ENCODE assay signal across 14 cellular contexts in genomic region chr22:20999350-21000214, GRCh38. TPM values are rescaled to one million over a fixed set of nuclear protein-coding genes. Genes with fewer than 3 reads are reported as not detected.
A peak's percentile ranks its signal among the peaks of the same experiment; 100 is the strongest.
DNase-seq lines count a peak whose midpoint lies in the region; ATAC-seq, FAIRE-seq and TF ChIP-seq lines count a peak whose summit lies in the region.
"Had no signal": no experiment of that assay in that cellular context is flagged by ENCODE, and none has a peak within 500 bp of the region (broad histone marks: within the 10 kb centered on the region; RNA-seq: fewer than 3 reads in every experiment).

No MANE protein-coding gene starts in this region.

- peaks cover 39% of the 10 kb centered on the region for H3K79me2 ChIP-seq in GM23248 (ENCODE audit: insufficient read depth)

- no peaks in the 10 kb centered on the region for H4K20me1 ChIP-seq in GM23248 (ENCODE audit: insufficient read depth)

- H3K27ac Mint-ChIP-seq in activated T-helper 17 cell treated with anti-CD3 and anti-CD28 coated beads, Interleukin-2, amount 50 U/mL, for 72 hours: peak overlapping the region; percentile 98
- H3K27ac Mint-ChIP-seq in naive thymus-derived CD8-positive, alpha-beta T cell: peak overlapping the region in 8 of 10 donors; percentile 6 to 100 (median 99)

- in situ Hi-C loops in GM23248 (cut with MboI): no loop called here

- H2AFZ ChIP-seq in GM23248: no peak overlapping the region

- H3K9me2 ChIP-seq in GM23248 (ENCODE audit: insufficient read depth): no peaks in the 10 kb centered on the region

- peak overlapping the region; percentile 98 for H3K4me3 Mint-ChIP-seq in activated T-helper 17 cell treated with anti-CD3 and anti-CD28 coated beads, Interleukin-2, amount 50 U/mL, for 72 hours
- H3K4me3 Mint-ChIP-seq in naive thymus-derived CD8-positive, alpha-beta T cell: peak overlapping the region; percentile 34 to 98 (median 96)

- peaks cover 55% of the 10 kb centered on the region for H3K36me3 Mint-ChIP-seq in activated T-helper 17 cell treated with anti-CD3 and anti-CD28 coated beads, Interleukin-2, amount 50 U/mL, for 72 hours (ENCODE audit: low read depth)
- peaks cover 0 to 19% (median 0%) of the 10 kb centered on the region in 3 donors for H3K36me3 Mint-ChIP-seq in naive thymus-derived CD8-positive, alpha-beta T cell

- H3K4me2 ChIP-seq in GM23248 (ENCODE audit: unreplicated experiment): peak overlapping the region; percentile 93

- H3K4me1 ChIP-seq in GM23248 (ENCODE audit: insufficient read depth): peaks cover 17% of the 10 kb centered on the region
- no peaks in the 10 kb centered on the region for H3K4me1 ChIP-seq in aorta (ENCODE audit: control insufficient read depth in 1 of 2, insufficient read depth in 2 of 2, low read length in 2 of 2)

- peak overlapping the region; percentile 96 for H3K27ac ChIP-seq in C4-2B
- 0 out of 2 replicates have a peak overlapping the region, but pooled peaks have one; percentile 12 for H3K27ac ChIP-seq in GM23248
- no peak overlapping the region for H3K27ac ChIP-seq in aorta (ENCODE audit: low read depth in 1 of 2, low read length in 2 of 2)

- no peaks in the 10 kb centered on the region for H3K9me3 ChIP-seq in GM23248 (ENCODE audit: low read depth)
- H3K9me3 ChIP-seq in aorta (ENCODE audit: control insufficient read depth, low read length): no peaks in the 10 kb centered on the region

- H3K27me3 ChIP-seq in GM23248 (replicated peaks; ENCODE audit: insufficient read depth) (no peaks in the 10 kb centered on the region), aorta (ENCODE audit: control insufficient read depth in 1 of 2, insufficient read depth in 2 of 2, low read length in 1 of 2) (no peaks in the 10 kb centered on the region)

- no peaks in the 10 kb centered on the region for H3K27me3 Mint-ChIP-seq in activated T-helper 17 cell treated with anti-CD3 and anti-CD28 coated beads, Interleukin-2, amount 50 U/mL, for 72 hours
- no peaks in the 10 kb centered on the region for H3K27me3 Mint-ChIP-seq in naive thymus-derived CD8-positive, alpha-beta T cell

- H3K36me3 ChIP-seq in GM23248 (ENCODE audit: low read depth) (no peaks in the 10 kb centered on the region), aorta (ENCODE audit: control insufficient read depth in 1 of 2, insufficient read depth in 2 of 2, low read length in 1 of 2) (no peaks in the 10 kb centered on the region)

- H3K9ac ChIP-seq in GM23248: peak overlapping the region; percentile 17; the same call in 1 of the 2 replicates

- peaks cover 12% of the 10 kb centered on the region for H3F3A ChIP-seq in GM23248 (ENCODE audit: insufficient read depth)

- no peak for ATAC-seq in activated T-helper 17 cell treated with anti-CD3 and anti-CD28 coated beads, Interleukin-2, amount 50 U/mL, for 72 hours (replicated peaks)
- no peak for ATAC-seq in naive thymus-derived CD8-positive, alpha-beta T cell
- no peak for ATAC-seq in aorta (ENCODE audit: low FRiP score)

- WGBS in GM23248 (ENCODE audit: low coverage in 1 of 2, low lambda C conversion rate in 2 of 2, missing lambda C conversion rate in 2 of 2), 2 experiments: 88 to 91% methylated on average over 27 of the region's 27 CpGs
- 82 to 87% methylated on average over 27 of the region's 27 CpGs for whole genome bisulfite sequencing in aorta, 2 donors

- intact Hi-C loops in aorta (cut with DNase I): no loop called here

- no peak for DNase-seq in GM23248
- peak in 1 of 10 donors; percentile 49 for DNase-seq in naive thymus-derived CD8-positive, alpha-beta T cell
- no peak for DNase-seq in GM12891 (ENCODE audit: insufficient read length, low spot score)
- DNase-seq in NCI-H2196 treated with DMSO at 0.1 percent for 48 hours (lab: John Stamatoyannopoulos, UW; ENCODE audit: unreplicated experiment): no peak
- no peak for DNase-seq in NCI-H1048 (lab: John Stamatoyannopoulos, UW)
- no peak for DNase-seq in aorta
- DNase-seq: activated CD8-positive, alpha-beta memory T cell treated with anti-CD3 and anti-CD28 coated beads for 24 hours; cerebellar nuclear complex; NCI-H1930; SHP77; small intestine had no signal

- no peak for TF ChIP-seq CTCF in C4-2B (conservative IDR thresholded peaks at IDR 0.05)

- no peaks in the 10 kb centered on the region for H3K9me3 Mint-ChIP-seq in activated T-helper 17 cell treated with anti-CD3 and anti-CD28 coated beads, Interleukin-2, amount 50 U/mL, for 72 hours
- H3K9me3 Mint-ChIP-seq in naive thymus-derived CD8-positive, alpha-beta T cell: no peaks in the 10 kb centered on the region

- peak overlapping the region; percentile 84; the same call in 1 of the 2 replicates for H3K4me3 ChIP-seq in GM23248
- no peak overlapping the region for H3K4me3 ChIP-seq in aorta (ENCODE audit: low read length in 2 of 2)

- no peaks in the 10 kb centered on the region for H3K4me1 Mint-ChIP-seq in activated T-helper 17 cell treated with anti-CD3 and anti-CD28 coated beads, Interleukin-2, amount 50 U/mL, for 72 hours
- H3K4me1 Mint-ChIP-seq in naive thymus-derived CD8-positive, alpha-beta T cell: peaks cover 18 to 49% (median 43%) of the 10 kb centered on the region in 4 donors

- POLR2A ChIA-PET in naive thymus-derived CD8-positive, alpha-beta T cell (lab: Charles Lee): interaction anchor here (0.7 to 7.0 kb wide), 6 partner anchors 9 to 22 kb away, joined by 3 to 78 read pairs (median 3); partner anchors contain the start of genes LZTR1 and P2RX6

- FAIRE-seq in GM12891 (lab: Jason Lieb, UNC): no peak
- FAIRE-seq: small intestine had no signal

- no peak for TF ChIP-seq POLR2A in GM12891 (IDR thresholded peaks at IDR 0.05; ENCODE audit: low read depth, low read length)

TF ChIP-seq in GM12891, 5 proteins besides CTCF, POLR2A, EP300 and RAD21:
- no peak for TF ChIP-seq POU2F2 (IDR thresholded peaks at IDR 0.05; ENCODE audit: low read depth, low read length)
- TF ChIP-seq PAX5 (IDR thresholded peaks at IDR 0.05; ENCODE audit: insufficient read depth, low read length, severe bottlenecking): no peak
- no peak for TF ChIP-seq SPI1 (IDR thresholded peaks at IDR 0.05; ENCODE audit: low read depth, low read length)
- no peak for TF ChIP-seq TAF1 (IDR thresholded peaks at IDR 0.05; ENCODE audit: low read depth, low read length)
- no peak for TF ChIP-seq POLR2AphosphoS5 (IDR thresholded peaks at IDR 0.05; ENCODE audit: low read depth, low read length)
TF ChIP-seq in GM12891: peak in this region for 0.

RNA-seq across cellular contexts. Expression of gene THAP7, which starts 2.3 kb away (rescaled TPM):
- 19.5 and 27.5 TPM in 2 replicates for total RNA-seq in GM23248 (2014; rRNA removed; shearing (Covaris generic))
- 32.5 and 34.0 TPM in 2 replicates for polyA plus RNA-seq in GM23248 (2016; fragmentation: Nextera tagmentation; extraction: Ambion mirVana)
- 10 to 100 TPM; 19.6 to 27.1 TPM for total RNA-seq in activated T-helper 17 cell treated with anti-CD3 and anti-CD28 coated beads, Interleukin-2, amount 50 U/mL, for 72 hours
- total RNA-seq in naive thymus-derived CD8-positive, alpha-beta T cell: 10 to 100 TPM; 68.5 to 70.5 TPM
- polyA plus RNA-seq in naive thymus-derived CD8-positive, alpha-beta T cell: 10 to 100 TPM; 31.7 to 55.5 (median 41.1) TPM
- 18.9 TPM for polyA plus RNA-seq in GM12891 (2012; ENCODE audit: low read depth, missing spikeins)
- 10 to 100 TPM; 17.0 to 20.8 TPM for total RNA-seq in aorta
- 10 to 100 TPM; 16.4 to 69.0 TPM for polyA plus RNA-seq in aorta

RNA-seq across cellular contexts. Expression of gene P2RX6, which starts 15.4 kb away (rescaled TPM):
- total RNA-seq in GM23248 (2014; rRNA removed; shearing (Covaris generic)): 1.6 TPM in 2 replicates
- polyA plus RNA-seq in GM23248 (2016; fragmentation: Nextera tagmentation; extraction: Ambion mirVana) (2.2 and 2.4 TPM in 2 replicates), aorta (1 to 10 TPM in 1 of 2 donors, under 1 TPM in 1; 0.13 to 1.1 TPM)
- total RNA-seq in activated T-helper 17 cell treated with anti-CD3 and anti-CD28 coated beads, Interleukin-2, amount 50 U/mL, for 72 hours: under 1 TPM in 1 of 2 donors, not detected in 1; 0.28 TPM
- total RNA-seq in naive thymus-derived CD8-positive, alpha-beta T cell: 1 to 10 TPM; 2.7 to 4.5 TPM
- polyA plus RNA-seq in naive thymus-derived CD8-positive, alpha-beta T cell: 1 to 10 TPM in 1 of 3 donors, under 1 TPM in 2; 0.25 to 1.1 (median 0.74) TPM
- polyA plus RNA-seq in GM12891 (2012; ENCODE audit: low read depth, missing spikeins): 0.15 TPM
- under 1 TPM; 0.26 to 0.72 TPM for total RNA-seq in aorta

RNA-seq across cellular contexts. Expression of gene LZTR1, which starts 17.5 kb away (rescaled TPM):
- 71.5 and 80.1 TPM in 2 replicates for total RNA-seq in GM23248 (2014; rRNA removed; shearing (Covaris generic))
- polyA plus RNA-seq in GM23248 (2016; fragmentation: Nextera tagmentation; extraction: Ambion mirVana) (26.8 and 29.7 TPM in 2 replicates), aorta (10 to 100 TPM; 11.3 to 83.9 TPM)
- 10 to 100 TPM; 40.0 to 68.7 TPM for total RNA-seq in activated T-helper 17 cell treated with anti-CD3 and anti-CD28 coated beads, Interleukin-2, amount 50 U/mL, for 72 hours
- total RNA-seq in naive thymus-derived CD8-positive, alpha-beta T cell: 100 to 1,000 TPM in 1 of 2 experiments, 10 to 100 TPM in 1; 92.9 to 103 TPM
- 10 to 100 TPM in 2 of 3 donors, 1 to 10 TPM in 1; 8.6 to 14.5 (median 12.3) TPM for polyA plus RNA-seq in naive thymus-derived CD8-positive, alpha-beta T cell
- 18.2 TPM for polyA plus RNA-seq in GM12891 (2012; ENCODE audit: low read depth, missing spikeins)
- total RNA-seq in aorta: 10 to 100 TPM; 59.0 to 81.7 TPM

RNA-seq across cellular contexts. Expression of gene AIFM3, which starts 32.5 kb away (rescaled TPM):
- total RNA-seq in GM23248 (2014; rRNA removed; shearing (Covaris generic)): 0.65 TPM in 1 of 2 replicates, not detected in the other
- polyA plus RNA-seq in GM23248 (2016; fragmentation: Nextera tagmentation; extraction: Ambion mirVana) (0.16 TPM in 1 of 2 replicates, not detected in the other), aorta (1 to 10 TPM; 1.4 to 2.3 TPM)
- total RNA-seq in activated T-helper 17 cell treated with anti-CD3 and anti-CD28 coated beads, Interleukin-2, amount 50 U/mL, for 72 hours: not detected
- total RNA-seq in naive thymus-derived CD8-positive, alpha-beta T cell: 1 to 10 TPM in 1 of 2 experiments, under 1 TPM in 1; 0.47 to 1.3 TPM
- under 1 TPM; 0.16 to 0.53 (median 0.32) TPM for polyA plus RNA-seq in naive thymus-derived CD8-positive, alpha-beta T cell
- 0.98 TPM for polyA plus RNA-seq in GM12891 (2012; ENCODE audit: low read depth, missing spikeins)
- total RNA-seq in aorta: 1 to 10 TPM; 1.0 to 3.8 TPM

RNA-seq across cellular contexts. Expression of gene SLC7A4, which starts 32.8 kb away (rescaled TPM):
- total RNA-seq in GM23248 (2014; rRNA removed; shearing (Covaris generic)): not detected in 2 replicates
- 0.13 TPM in 1 of 2 replicates, not detected in the other for polyA plus RNA-seq in GM23248 (2016; fragmentation: Nextera tagmentation; extraction: Ambion mirVana)
- not detected for total RNA-seq in activated T-helper 17 cell treated with anti-CD3 and anti-CD28 coated beads, Interleukin-2, amount 50 U/mL, for 72 hours
- total RNA-seq in naive thymus-derived CD8-positive, alpha-beta T cell: 1 to 10 TPM in 1 of 2 experiments, under 1 TPM in 1; 0.69 to 1.3 TPM
- 1 to 10 TPM in 2 of 3 donors, under 1 TPM in 1; 0.99 to 1.4 (median 1.2) TPM for polyA plus RNA-seq in naive thymus-derived CD8-positive, alpha-beta T cell
- 0.05 TPM for polyA plus RNA-seq in GM12891 (2012; ENCODE audit: low read depth, missing spikeins)
- under 1 TPM in 1 of 2 donors, not detected in 1; 0.15 TPM for total RNA-seq in aorta
- not detected for polyA plus RNA-seq in aorta
- total RNA-seq: G401 had no signal

Comparison
In these comparisons a context has a peak if more than half of its experiments do, and no peak if none do; other contexts are left out.
1. H3K27ac ChIP-seq: peak in C4-2B (single experiment) and GM23248 (single experiment); none in aorta (0 of 2).